19 cellular contexts compared by ENCODE assay signal in the genomic region with DNA sequence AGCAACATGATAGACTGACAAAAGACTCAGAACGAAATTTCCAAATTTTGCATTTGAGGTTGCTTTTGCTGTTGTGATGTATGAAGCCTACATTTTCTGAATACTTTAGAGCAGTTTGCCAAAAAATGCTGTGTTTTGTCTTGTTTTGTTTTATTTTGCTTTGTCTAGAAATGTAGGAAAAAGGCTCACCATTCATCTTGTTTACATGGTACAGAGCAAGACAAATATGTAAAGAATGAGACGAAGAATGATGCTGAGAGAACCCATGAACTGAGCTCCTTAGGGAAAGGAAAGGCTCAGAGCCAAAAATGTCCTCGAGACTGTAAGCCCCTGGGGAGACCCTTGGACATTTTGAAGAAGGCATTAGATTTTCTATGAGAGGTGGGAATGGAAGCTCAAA. TPM values are rescaled to one million over a fixed set of nuclear protein-coding genes. Genes with fewer than 3 reads are reported as not detected.
"Had no signal": no experiment of that assay in that cellular context is flagged by ENCODE, and none has a peak within 500 bp of the region (broad histone marks: within the 10 kb centered on the region; RNA-seq: fewer than 3 reads in every experiment).

No MANE protein-coding gene starts in this region.

- H3K27ac Mint-ChIP-seq: activated B cell treated with CpG ODN at 0.5 μM for 24 hours; activated naive CD4-positive, alpha-beta T cell treated with anti-CD3 and anti-CD28 coated beads, Interleukin-2, amount 50 U/mL, for 24 hours; immature natural killer cell; natural killer cell; stimulated activated naive B cell treated with anti-CD40 and anti-IgM and Interleukin-4, amounts not matched to agents 10 μg/mL and 1 μg/mL and 100 μg/mL, for 72 hours; T-helper 1 cell treated with Interleukin-12 subunit alpha and Interleukin-12 subunit beta and Interleukin-4 antibody, amounts not matched to agents 30 μg/mL and 1 μg/mL, for 36 hours had no signal

- ATAC-seq: left colon; mucosa of descending colon; natural killer cell; stimulated activated naive B cell treated with anti-CD40 and anti-IgM and Interleukin-4, amounts not matched to agents 10 μg/mL and 1 μg/mL and 100 μg/mL, for 72 hours had no signal

- DNase-seq: activated B cell treated with CpG ODN at 0.5 μM for 24 hours; activated effector memory CD4-positive, alpha-beta T cell treated with Interleukin-2 at 50 U/mL for 16 hours; amygdala; effector memory CD4-positive, alpha-beta T cell; glutamatergic neuron; immature natural killer cell; left colon; mucosa of descending colon; natural killer cell; nucleus accumbens; right lobe of liver; spleen; stimulated activated CD4-positive, alpha-beta T cell treated with anti-CD3 and anti-CD28 coated beads, Interleukin-1b, Interleukin-23, amount 100 ng/mL, for 48 hours; stimulated activated naive B cell treated with anti-CD40 and anti-IgM and Interleukin-4, amounts not matched to agents 10 μg/mL and 1 μg/mL and 100 μg/mL, for 72 hours had no signal

- H3K36me3 Mint-ChIP-seq: activated naive CD4-positive, alpha-beta T cell treated with anti-CD3 and anti-CD28 coated beads, Interleukin-2, amount 50 U/mL, for 24 hours; immature natural killer cell; natural killer cell; stimulated activated naive B cell treated with anti-CD40 and anti-IgM and Interleukin-4, amounts not matched to agents 10 μg/mL and 1 μg/mL and 100 μg/mL, for 72 hours had no signal

- H3K4me3 Mint-ChIP-seq: activated B cell treated with CpG ODN at 0.5 μM for 24 hours; activated naive CD4-positive, alpha-beta T cell treated with anti-CD3 and anti-CD28 coated beads, Interleukin-2, amount 50 U/mL, for 24 hours; immature natural killer cell; natural killer cell; stimulated activated naive B cell treated with anti-CD40 and anti-IgM and Interleukin-4, amounts not matched to agents 10 μg/mL and 1 μg/mL and 100 μg/mL, for 72 hours; T-helper 1 cell treated with Interleukin-12 subunit alpha and Interleukin-12 subunit beta and Interleukin-4 antibody, amounts not matched to agents 30 μg/mL and 1 μg/mL, for 36 hours had no signal

- H3K9me3 Mint-ChIP-seq: activated B cell treated with CpG ODN at 0.5 μM for 24 hours; activated naive CD4-positive, alpha-beta T cell treated with anti-CD3 and anti-CD28 coated beads, Interleukin-2, amount 50 U/mL, for 24 hours; immature natural killer cell; natural killer cell; stimulated activated naive B cell treated with anti-CD40 and anti-IgM and Interleukin-4, amounts not matched to agents 10 μg/mL and 1 μg/mL and 100 μg/mL, for 72 hours; T-helper 1 cell treated with Interleukin-12 subunit alpha and Interleukin-12 subunit beta and Interleukin-4 antibody, amounts not matched to agents 30 μg/mL and 1 μg/mL, for 36 hours had no signal

- FAIRE-seq: bronchial epithelial cell, colon had no signal

- H3K27me3 Mint-ChIP-seq: progenitor cell of endocrine pancreas had no signal

- H3K4me1 Mint-ChIP-seq: activated B cell treated with CpG ODN at 0.5 μM for 24 hours; activated naive CD4-positive, alpha-beta T cell treated with anti-CD3 and anti-CD28 coated beads, Interleukin-2, amount 50 U/mL, for 24 hours; immature natural killer cell; natural killer cell; stimulated activated naive B cell treated with anti-CD40 and anti-IgM and Interleukin-4, amounts not matched to agents 10 μg/mL and 1 μg/mL and 100 μg/mL, for 72 hours had no signal

RNA-seq across cellular contexts. Expression of gene CCDC169, which starts 55.4 kb away (rescaled TPM):
- total RNA-seq: natural killer cell, right lobe of liver had no signal
- polyA plus RNA-seq: immature natural killer cell had no signal
